Comparison of ENCODE assay signal across 1 cellular context in the genomic region with DNA sequence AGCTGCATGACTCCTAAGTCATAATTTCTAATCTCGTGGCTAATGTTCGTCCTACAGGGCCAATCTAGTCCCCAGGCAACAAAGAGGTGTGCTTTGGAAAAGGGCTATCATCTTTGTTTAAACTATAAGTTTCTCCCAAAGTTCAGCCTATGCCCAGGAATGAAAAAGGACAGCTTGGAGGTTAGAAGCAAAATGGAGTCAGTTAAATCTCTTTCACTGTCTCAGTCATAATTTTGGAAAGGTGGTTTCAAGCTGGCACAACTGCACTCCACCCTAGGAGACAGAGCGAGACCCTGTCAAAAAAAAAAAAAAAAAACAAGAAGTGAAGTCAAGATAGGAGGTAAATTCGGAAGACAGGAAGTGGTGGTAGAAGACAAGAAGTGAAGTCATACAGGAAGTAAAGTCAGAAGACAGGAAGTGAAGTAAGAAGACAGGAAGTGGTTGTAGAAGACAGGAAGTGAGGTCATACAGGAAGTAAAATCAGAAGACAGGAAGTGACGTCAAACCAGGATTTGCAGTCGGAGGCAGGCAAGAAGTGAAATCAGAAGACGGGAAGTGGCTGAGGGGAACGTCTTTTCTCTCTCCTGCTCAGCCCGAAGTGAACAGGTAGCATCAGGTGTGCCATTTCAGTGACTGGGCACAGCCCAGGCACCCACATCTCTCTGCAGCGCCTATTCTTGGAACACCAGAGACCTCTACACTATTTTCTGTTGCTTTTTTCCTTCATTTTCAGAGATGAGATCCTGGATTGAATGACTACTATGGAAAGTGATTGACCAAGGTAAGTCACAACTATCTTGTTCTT.
TF ChIP-seq lines count a peak whose summit lies in the region.

No MANE protein-coding gene starts in this region.

TF ChIP-seq in GM12878, 131 proteins besides CTCF, POLR2A, EP300 and RAD21:
- TF ChIP-seq ETV6 (conservative IDR thresholded peaks at IDR 0.05 in 1 of 2, IDR thresholded peaks at IDR 0.05 in 1 of 2; ENCODE audit: borderline replicate concordance in 1 of 2, low read depth in 1 of 2) (peak in 1 of 2 experiments; percentile 86; a peak in 2 of 4 replicates), JUNB (IDR thresholded peaks at IDR 0.05) (0 out of 2 replicates have a peak, but pooled peaks have one; percentile 4), CREB1 (IDR thresholded peaks at IDR 0.05; ENCODE audit: low read depth) (peak; percentile 93), ATF7 (IDR thresholded peaks at IDR 0.05; ENCODE audit: low read depth) (peak; percentile 97), NBN (IDR thresholded peaks at IDR 0.05) (peak; percentile 63; the same call in 1 of the 2 replicates), SPI1 (IDR thresholded peaks at IDR 0.05; ENCODE audit: borderline replicate concordance, insufficient read depth, low read depth, low read length) (peak; percentile 64), CREM (IDR thresholded peaks at IDR 0.05; ENCODE audit: low read depth) (peak; percentile 73), POLR2AphosphoS5 (IDR thresholded peaks at IDR 0.05; ENCODE audit: low read length) (peak; percentile 59), NR2C2 (IDR thresholded peaks at IDR 0.05; ENCODE audit: borderline replicate concordance, control insufficient read depth, insufficient read length, low read depth) (no peak), SP1 (IDR thresholded peaks at IDR 0.05; ENCODE audit: low read depth, low read length) (no peak), RUNX3 (IDR thresholded peaks at IDR 0.05; ENCODE audit: low read length) (peak; percentile 41; the same call in 1 of the 2 replicates), GABPA (IDR thresholded peaks at IDR 0.05; ENCODE audit: low read depth) (peak; percentile 94)
- TF ChIP-seq, protein P1, sequence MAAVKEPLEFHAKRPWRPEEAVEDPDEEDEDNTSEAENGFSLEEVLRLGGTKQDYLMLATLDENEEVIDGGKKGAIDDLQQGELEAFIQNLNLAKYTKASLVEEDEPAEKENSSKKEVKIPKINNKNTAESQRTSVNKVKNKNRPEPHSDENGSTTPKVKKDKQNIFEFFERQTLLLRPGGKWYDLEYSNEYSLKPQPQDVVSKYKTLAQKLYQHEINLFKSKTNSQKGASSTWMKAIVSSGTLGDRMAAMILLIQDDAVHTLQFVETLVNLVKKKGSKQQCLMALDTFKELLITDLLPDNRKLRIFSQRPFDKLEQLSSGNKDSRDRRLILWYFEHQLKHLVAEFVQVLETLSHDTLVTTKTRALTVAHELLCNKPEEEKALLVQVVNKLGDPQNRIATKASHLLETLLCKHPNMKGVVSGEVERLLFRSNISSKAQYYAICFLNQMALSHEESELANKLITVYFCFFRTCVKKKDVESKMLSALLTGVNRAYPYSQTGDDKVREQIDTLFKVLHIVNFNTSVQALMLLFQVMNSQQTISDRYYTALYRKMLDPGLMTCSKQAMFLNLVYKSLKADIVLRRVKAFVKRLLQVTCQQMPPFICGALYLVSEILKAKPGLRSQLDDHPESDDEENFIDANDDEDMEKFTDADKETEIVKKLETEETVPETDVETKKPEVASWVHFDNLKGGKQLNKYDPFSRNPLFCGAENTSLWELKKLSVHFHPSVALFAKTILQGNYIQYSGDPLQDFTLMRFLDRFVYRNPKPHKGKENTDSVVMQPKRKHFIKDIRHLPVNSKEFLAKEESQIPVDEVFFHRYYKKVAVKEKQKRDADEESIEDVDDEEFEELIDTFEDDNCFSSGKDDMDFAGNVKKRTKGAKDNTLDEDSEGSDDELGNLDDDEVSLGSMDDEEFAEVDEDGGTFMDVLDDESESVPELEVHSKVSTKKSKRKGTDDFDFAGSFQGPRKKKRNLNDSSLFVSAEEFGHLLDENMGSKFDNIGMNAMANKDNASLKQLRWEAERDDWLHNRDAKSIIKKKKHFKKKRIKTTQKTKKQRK (IDR thresholded peaks at IDR 0.05; ENCODE audit: low read depth, low read length), result no peak
- TF ChIP-seq, protein P2, sequence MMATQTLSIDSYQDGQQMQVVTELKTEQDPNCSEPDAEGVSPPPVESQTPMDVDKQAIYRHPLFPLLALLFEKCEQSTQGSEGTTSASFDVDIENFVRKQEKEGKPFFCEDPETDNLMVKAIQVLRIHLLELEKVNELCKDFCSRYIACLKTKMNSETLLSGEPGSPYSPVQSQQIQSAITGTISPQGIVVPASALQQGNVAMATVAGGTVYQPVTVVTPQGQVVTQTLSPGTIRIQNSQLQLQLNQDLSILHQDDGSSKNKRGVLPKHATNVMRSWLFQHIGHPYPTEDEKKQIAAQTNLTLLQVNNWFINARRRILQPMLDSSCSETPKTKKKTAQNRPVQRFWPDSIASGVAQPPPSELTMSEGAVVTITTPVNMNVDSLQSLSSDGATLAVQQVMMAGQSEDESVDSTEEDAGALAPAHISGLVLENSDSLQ (IDR thresholded peaks at IDR 0.05), result peak; percentile 60
- TF ChIP-seq, protein P3, sequence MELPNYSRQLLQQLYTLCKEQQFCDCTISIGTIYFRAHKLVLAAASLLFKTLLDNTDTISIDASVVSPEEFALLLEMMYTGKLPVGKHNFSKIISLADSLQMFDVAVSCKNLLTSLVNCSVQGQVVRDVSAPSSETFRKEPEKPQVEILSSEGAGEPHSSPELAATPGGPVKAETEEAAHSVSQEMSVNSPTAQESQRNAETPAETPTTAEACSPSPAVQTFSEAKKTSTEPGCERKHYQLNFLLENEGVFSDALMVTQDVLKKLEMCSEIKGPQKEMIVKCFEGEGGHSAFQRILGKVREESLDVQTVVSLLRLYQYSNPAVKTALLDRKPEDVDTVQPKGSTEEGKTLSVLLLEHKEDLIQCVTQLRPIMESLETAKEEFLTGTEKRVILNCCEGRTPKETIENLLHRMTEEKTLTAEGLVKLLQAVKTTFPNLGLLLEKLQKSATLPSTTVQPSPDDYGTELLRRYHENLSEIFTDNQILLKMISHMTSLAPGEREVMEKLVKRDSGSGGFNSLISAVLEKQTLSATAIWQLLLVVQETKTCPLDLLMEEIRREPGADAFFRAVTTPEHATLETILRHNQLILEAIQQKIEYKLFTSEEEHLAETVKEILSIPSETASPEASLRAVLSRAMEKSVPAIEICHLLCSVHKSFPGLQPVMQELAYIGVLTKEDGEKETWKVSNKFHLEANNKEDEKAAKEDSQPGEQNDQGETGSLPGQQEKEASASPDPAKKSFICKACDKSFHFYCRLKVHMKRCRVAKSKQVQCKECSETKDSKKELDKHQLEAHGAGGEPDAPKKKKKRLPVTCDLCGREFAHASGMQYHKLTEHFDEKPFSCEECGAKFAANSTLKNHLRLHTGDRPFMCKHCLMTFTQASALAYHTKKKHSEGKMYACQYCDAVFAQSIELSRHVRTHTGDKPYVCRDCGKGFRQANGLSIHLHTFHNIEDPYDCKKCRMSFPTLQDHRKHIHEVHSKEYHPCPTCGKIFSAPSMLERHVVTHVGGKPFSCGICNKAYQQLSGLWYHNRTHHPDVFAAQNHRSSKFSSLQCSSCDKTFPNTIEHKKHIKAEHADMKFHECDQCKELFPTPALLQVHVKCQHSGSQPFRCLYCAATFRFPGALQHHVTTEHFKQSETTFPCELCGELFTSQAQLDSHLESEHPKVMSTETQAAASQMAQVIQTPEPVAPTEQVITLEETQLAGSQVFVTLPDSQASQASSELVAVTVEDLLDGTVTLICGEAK (IDR thresholded peaks at IDR 0.05; ENCODE audit: borderline replicate concordance), result peak; percentile 92
- TF ChIP-seq, protein P4, sequence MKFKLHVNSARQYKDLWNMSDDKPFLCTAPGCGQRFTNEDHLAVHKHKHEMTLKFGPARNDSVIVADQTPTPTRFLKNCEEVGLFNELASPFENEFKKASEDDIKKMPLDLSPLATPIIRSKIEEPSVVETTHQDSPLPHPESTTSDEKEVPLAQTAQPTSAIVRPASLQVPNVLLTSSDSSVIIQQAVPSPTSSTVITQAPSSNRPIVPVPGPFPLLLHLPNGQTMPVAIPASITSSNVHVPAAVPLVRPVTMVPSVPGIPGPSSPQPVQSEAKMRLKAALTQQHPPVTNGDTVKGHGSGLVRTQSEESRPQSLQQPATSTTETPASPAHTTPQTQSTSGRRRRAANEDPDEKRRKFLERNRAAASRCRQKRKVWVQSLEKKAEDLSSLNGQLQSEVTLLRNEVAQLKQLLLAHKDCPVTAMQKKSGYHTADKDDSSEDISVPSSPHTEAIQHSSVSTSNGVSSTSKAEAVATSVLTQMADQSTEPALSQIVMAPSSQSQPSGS (IDR thresholded peaks at IDR 0.05; ENCODE audit: low read length), result peak; percentile 87
- TF ChIP-seq, protein P5, sequence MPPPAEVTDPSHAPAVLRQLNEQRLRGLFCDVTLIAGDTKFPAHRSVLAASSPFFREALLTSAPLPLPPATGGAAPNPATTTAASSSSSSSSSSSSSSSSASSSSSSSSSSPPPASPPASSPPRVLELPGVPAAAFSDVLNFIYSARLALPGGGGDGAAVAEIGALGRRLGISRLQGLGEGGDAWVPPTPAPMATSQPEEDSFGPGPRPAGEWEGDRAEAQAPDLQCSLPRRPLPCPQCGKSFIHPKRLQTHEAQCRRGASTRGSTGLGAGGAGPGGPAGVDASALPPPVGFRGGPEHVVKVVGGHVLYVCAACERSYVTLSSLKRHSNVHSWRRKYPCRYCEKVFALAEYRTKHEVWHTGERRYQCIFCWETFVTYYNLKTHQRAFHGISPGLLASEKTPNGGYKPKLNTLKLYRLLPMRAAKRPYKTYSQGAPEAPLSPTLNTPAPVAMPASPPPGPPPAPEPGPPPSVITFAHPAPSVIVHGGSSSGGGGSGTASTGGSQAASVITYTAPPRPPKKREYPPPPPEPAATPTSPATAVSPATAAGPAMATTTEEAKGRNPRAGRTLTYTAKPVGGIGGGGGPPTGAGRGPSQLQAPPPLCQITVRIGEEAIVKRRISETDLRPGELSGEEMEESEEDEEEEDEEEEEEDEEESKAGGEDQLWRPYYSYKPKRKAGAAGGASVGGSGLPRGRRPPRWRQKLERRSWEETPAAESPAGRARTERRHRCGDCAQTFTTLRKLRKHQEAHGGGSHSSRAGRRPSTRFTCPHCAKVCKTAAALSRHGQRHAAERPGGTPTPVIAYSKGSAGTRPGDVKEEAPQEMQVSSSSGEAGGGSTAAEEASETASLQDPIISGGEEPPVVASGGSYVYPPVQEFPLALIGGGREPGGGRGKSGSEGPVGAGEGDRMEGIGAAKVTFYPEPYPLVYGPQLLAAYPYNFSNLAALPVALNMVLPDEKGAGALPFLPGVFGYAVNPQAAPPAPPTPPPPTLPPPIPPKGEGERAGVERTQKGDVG (CRISPR knock-in tag; IDR thresholded peaks at IDR 0.05), result no peak
TF ChIP-seq in GM12878: peak in this region for 13.
